ENCODE assay signal across 1 cellular context in the genomic region with DNA sequence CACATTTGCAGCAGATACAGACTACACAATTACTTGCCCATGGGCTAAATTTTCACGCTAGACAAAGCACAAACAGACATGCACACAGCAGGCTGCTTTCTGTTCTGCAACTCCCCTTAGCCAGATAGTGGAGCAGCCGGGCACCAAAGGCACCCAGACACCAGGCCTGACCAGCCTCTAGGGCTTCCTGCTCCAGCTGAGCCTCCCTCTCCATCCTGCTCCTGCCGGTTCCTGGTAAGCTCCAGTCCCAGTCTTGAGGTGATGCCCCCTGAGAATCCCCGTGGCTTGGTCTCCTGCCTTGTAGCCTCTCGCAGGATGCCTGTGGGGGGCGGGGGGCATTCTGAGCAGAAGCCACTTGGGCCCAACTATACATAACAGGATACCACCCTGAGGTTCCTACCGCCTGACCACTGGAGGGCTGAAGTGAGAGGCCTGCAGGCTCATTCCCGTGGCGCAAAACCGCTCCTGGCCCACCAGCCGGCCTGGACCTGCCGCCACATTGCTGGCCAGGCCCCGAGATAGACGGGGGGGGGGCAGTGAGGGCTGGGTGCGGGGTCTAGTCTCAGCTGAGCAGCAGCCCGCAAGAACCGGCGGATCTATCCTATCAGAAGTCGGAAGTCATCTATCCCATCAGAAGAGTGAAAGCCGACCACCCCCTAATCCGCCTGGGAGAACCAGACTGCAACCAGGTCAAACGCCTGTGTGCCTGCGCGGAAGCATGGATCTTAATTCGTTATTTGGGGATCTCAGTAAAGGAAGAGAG.
TF ChIP-seq lines count a peak whose summit lies in the region.

No MANE protein-coding gene starts in this region.

TF ChIP-seq in K562, 482 proteins besides CTCF, POLR2A, EP300 and RAD21 (continued from another document and continues in another):
- TF ChIP-seq HNRNPK (IDR thresholded peaks at IDR 0.05; ENCODE audit: low read depth, low read length, poor library complexity, severe bottlenecking): no peak
- TF ChIP-seq, protein P1, sequence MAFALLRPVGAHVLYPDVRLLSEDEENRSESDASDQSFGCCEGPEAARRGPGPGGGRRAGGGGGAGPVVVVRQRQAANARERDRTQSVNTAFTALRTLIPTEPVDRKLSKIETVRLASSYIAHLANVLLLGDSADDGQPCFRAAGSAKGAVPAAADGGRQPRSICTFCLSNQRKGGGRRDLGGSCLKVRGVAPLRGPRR (CRISPR knock-in tag; IDR thresholded peaks at IDR 0.05): 0 out of 2 replicates have a peak, but pooled peaks have one; percentile 29
- no peak for TF ChIP-seq BCLAF1 (IDR thresholded peaks at IDR 0.05; ENCODE audit: borderline replicate concordance in 1 of 2, control insufficient read depth in 1 of 2, low read depth in 2 of 2, low read length in 1 of 2)
- peak; percentile 22 for TF ChIP-seq KDM5B (IDR thresholded peaks at IDR 0.05; ENCODE audit: insufficient replicate concordance, low read depth, low read length)
- TF ChIP-seq MECOM (CRISPR knock-in tag; IDR thresholded peaks at IDR 0.05): no peak
- TF ChIP-seq, protein P2, sequence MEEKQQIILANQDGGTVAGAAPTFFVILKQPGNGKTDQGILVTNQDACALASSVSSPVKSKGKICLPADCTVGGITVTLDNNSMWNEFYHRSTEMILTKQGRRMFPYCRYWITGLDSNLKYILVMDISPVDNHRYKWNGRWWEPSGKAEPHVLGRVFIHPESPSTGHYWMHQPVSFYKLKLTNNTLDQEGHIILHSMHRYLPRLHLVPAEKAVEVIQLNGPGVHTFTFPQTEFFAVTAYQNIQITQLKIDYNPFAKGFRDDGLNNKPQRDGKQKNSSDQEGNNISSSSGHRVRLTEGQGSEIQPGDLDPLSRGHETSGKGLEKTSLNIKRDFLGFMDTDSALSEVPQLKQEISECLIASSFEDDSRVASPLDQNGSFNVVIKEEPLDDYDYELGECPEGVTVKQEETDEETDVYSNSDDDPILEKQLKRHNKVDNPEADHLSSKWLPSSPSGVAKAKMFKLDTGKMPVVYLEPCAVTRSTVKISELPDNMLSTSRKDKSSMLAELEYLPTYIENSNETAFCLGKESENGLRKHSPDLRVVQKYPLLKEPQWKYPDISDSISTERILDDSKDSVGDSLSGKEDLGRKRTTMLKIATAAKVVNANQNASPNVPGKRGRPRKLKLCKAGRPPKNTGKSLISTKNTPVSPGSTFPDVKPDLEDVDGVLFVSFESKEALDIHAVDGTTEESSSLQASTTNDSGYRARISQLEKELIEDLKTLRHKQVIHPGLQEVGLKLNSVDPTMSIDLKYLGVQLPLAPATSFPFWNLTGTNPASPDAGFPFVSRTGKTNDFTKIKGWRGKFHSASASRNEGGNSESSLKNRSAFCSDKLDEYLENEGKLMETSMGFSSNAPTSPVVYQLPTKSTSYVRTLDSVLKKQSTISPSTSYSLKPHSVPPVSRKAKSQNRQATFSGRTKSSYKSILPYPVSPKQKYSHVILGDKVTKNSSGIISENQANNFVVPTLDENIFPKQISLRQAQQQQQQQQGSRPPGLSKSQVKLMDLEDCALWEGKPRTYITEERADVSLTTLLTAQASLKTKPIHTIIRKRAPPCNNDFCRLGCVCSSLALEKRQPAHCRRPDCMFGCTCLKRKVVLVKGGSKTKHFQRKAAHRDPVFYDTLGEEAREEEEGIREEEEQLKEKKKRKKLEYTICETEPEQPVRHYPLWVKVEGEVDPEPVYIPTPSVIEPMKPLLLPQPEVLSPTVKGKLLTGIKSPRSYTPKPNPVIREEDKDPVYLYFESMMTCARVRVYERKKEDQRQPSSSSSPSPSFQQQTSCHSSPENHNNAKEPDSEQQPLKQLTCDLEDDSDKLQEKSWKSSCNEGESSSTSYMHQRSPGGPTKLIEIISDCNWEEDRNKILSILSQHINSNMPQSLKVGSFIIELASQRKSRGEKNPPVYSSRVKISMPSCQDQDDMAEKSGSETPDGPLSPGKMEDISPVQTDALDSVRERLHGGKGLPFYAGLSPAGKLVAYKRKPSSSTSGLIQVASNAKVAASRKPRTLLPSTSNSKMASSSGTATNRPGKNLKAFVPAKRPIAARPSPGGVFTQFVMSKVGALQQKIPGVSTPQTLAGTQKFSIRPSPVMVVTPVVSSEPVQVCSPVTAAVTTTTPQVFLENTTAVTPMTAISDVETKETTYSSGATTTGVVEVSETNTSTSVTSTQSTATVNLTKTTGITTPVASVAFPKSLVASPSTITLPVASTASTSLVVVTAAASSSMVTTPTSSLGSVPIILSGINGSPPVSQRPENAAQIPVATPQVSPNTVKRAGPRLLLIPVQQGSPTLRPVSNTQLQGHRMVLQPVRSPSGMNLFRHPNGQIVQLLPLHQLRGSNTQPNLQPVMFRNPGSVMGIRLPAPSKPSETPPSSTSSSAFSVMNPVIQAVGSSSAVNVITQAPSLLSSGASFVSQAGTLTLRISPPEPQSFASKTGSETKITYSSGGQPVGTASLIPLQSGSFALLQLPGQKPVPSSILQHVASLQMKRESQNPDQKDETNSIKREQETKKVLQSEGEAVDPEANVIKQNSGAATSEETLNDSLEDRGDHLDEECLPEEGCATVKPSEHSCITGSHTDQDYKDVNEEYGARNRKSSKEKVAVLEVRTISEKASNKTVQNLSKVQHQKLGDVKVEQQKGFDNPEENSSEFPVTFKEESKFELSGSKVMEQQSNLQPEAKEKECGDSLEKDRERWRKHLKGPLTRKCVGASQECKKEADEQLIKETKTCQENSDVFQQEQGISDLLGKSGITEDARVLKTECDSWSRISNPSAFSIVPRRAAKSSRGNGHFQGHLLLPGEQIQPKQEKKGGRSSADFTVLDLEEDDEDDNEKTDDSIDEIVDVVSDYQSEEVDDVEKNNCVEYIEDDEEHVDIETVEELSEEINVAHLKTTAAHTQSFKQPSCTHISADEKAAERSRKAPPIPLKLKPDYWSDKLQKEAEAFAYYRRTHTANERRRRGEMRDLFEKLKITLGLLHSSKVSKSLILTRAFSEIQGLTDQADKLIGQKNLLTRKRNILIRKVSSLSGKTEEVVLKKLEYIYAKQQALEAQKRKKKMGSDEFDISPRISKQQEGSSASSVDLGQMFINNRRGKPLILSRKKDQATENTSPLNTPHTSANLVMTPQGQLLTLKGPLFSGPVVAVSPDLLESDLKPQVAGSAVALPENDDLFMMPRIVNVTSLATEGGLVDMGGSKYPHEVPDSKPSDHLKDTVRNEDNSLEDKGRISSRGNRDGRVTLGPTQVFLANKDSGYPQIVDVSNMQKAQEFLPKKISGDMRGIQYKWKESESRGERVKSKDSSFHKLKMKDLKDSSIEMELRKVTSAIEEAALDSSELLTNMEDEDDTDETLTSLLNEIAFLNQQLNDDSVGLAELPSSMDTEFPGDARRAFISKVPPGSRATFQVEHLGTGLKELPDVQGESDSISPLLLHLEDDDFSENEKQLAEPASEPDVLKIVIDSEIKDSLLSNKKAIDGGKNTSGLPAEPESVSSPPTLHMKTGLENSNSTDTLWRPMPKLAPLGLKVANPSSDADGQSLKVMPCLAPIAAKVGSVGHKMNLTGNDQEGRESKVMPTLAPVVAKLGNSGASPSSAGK (IDR thresholded peaks at IDR 0.05): no peak
- no peak for TF ChIP-seq MCM7 (IDR thresholded peaks at IDR 0.05)
- TF ChIP-seq, protein P3, sequence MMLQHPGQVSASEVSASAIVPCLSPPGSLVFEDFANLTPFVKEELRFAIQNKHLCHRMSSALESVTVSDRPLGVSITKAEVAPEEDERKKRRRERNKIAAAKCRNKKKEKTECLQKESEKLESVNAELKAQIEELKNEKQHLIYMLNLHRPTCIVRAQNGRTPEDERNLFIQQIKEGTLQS (IDR thresholded peaks at IDR 0.05): no peak
- TF ChIP-seq, protein P3 (CRISPR knock-in tag; conservative IDR thresholded peaks at IDR 0.05): no peak
- no peak for TF ChIP-seq ZHX1 (conservative IDR thresholded peaks at IDR 0.05; ENCODE audit: low read length)
- TF ChIP-seq PHF21A (IDR thresholded peaks at IDR 0.05; ENCODE audit: borderline replicate concordance, low read depth): no peak
- no peak for TF ChIP-seq PRPF4 (IDR thresholded peaks at IDR 0.05; ENCODE audit: insufficient read depth, low read depth, low read length, poor library complexity, severe bottlenecking)
- TF ChIP-seq, protein P4, sequence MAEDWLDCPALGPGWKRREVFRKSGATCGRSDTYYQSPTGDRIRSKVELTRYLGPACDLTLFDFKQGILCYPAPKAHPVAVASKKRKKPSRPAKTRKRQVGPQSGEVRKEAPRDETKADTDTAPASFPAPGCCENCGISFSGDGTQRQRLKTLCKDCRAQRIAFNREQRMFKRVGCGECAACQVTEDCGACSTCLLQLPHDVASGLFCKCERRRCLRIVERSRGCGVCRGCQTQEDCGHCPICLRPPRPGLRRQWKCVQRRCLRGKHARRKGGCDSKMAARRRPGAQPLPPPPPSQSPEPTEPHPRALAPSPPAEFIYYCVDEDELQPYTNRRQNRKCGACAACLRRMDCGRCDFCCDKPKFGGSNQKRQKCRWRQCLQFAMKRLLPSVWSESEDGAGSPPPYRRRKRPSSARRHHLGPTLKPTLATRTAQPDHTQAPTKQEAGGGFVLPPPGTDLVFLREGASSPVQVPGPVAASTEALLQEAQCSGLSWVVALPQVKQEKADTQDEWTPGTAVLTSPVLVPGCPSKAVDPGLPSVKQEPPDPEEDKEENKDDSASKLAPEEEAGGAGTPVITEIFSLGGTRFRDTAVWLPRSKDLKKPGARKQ (CRISPR knock-in tag; IDR thresholded peaks at IDR 0.05): no peak
- 0 out of 4 replicates have a peak, but pooled peaks of 1 of the 2 experiments have one; percentile 17 for TF ChIP-seq NRF1 (conservative IDR thresholded peaks at IDR 0.05 in 1 of 2, IDR thresholded peaks at IDR 0.05 in 1 of 2)
- no peak for TF ChIP-seq SP1 (CRISPR knock-in tag; IDR thresholded peaks at IDR 0.05)
- TF ChIP-seq HMGN3 (IDR thresholded peaks at IDR 0.05; ENCODE audit: borderline replicate concordance, extremely low read depth, insufficient read length, low read depth, low read length): no peak
- no peak for TF ChIP-seq ZNF41 (CRISPR knock-in tag; conservative IDR thresholded peaks at IDR 0.05)
- no peak for TF ChIP-seq FOXJ2 (tag; IDR thresholded peaks at IDR 0.05)
- no peak for TF ChIP-seq ESRRB (CRISPR knock-in tag; IDR thresholded peaks at IDR 0.05; ENCODE audit: borderline replicate concordance)
- TF ChIP-seq BRCA1 (IDR thresholded peaks at IDR 0.05): no peak
- no peak for TF ChIP-seq BRCA1 (CRISPR knock-in tag; IDR thresholded peaks at IDR 0.05)
- no peak for TF ChIP-seq RFX5 (IDR thresholded peaks at IDR 0.05; ENCODE audit: low read depth, low read length)
- TF ChIP-seq KLF1 (tag; IDR thresholded peaks at IDR 0.05): no peak
- no peak for TF ChIP-seq RAD51 (IDR thresholded peaks at IDR 0.05; ENCODE audit: borderline replicate concordance, low read depth)
- TF ChIP-seq, protein P5, sequence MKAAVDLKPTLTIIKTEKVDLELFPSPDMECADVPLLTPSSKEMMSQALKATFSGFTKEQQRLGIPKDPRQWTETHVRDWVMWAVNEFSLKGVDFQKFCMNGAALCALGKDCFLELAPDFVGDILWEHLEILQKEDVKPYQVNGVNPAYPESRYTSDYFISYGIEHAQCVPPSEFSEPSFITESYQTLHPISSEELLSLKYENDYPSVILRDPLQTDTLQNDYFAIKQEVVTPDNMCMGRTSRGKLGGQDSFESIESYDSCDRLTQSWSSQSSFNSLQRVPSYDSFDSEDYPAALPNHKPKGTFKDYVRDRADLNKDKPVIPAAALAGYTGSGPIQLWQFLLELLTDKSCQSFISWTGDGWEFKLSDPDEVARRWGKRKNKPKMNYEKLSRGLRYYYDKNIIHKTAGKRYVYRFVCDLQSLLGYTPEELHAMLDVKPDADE (conservative IDR thresholded peaks at IDR 0.05; ENCODE audit: control insufficient read depth, low read depth, low read length): no peak
- no peak for TF ChIP-seq HDAC3 (IDR thresholded peaks at IDR 0.05; ENCODE audit: borderline replicate concordance, partially characterized antibody)
- TF ChIP-seq ELF1 (tag; IDR thresholded peaks at IDR 0.05): no peak
- TF ChIP-seq RNF2 (IDR thresholded peaks at IDR 0.05): no peak
- no peak for TF ChIP-seq DIDO1 (tag; IDR thresholded peaks at IDR 0.05; ENCODE audit: low read depth)
- no peak for TF ChIP-seq SRSF9 (IDR thresholded peaks at IDR 0.05; ENCODE audit: borderline replicate concordance, low read depth, low read length)
- no peak for TF ChIP-seq XRCC3 (IDR thresholded peaks at IDR 0.05)
- no peak for TF ChIP-seq TEAD1 (CRISPR knock-in tag; IDR thresholded peaks at IDR 0.05)
